In genomic region chr5:35963381-35963843, GRCh38 we compare ENCODE assay signal across 9 cellular contexts. TPM values are rescaled to one million over a fixed set of nuclear protein-coding genes. Genes with fewer than 3 reads are reported as not detected.
A peak's percentile ranks its signal among the peaks of the same experiment; 100 is the strongest.
DNase-seq lines count a peak whose midpoint lies in the region; ATAC-seq and TF ChIP-seq lines count a peak whose summit lies in the region.
"Had no signal": no experiment of that assay in that cellular context is flagged by ENCODE, and none has a peak within 500 bp of the region (broad histone marks: within the 10 kb centered on the region; RNA-seq: fewer than 3 reads in every experiment).

No MANE protein-coding gene starts in this region.

- H3K79me2 ChIP-seq in mammary epithelial cell (ENCODE audit: insufficient read depth, low read length), result no peaks in the 10 kb centered on the region

- H3K27ac Mint-ChIP-seq in activated CD4-positive, alpha-beta T cell treated with anti-CD3 and anti-CD28 coated beads, Interleukin-2, amount 10 ng/mL, durations not matched to agents 24 days and 14 days, result no peak overlapping the region
- H3K27ac Mint-ChIP-seq in progenitor cell of endocrine pancreas, result no peak overlapping the region
- H3K27ac Mint-ChIP-seq: activated naive CD4-positive, alpha-beta T cell treated with anti-CD3 and anti-CD28 coated beads, Interleukin-2, amount 50 U/mL, for 72 hours had no signal

- CTCF ChIA-PET in mammary epithelial cell (lab: Charles Lee; ENCODE audit: low non-redundant PET), result interaction anchor here (0.6 to 0.8 kb wide), 3 partner anchors 70 to 499 kb away, joined by 4 to 7 read pairs (median 4); no protein-coding TSS in a partner anchor

- in situ Hi-C loops in mammary epithelial cell (cut with MboI; ENCODE audit: low sequenced_read_pairs in 2 of 2), result no loop called here

- ATAC-seq in GM21723 (IDR thresholded peaks at IDR 0.05; ENCODE audit: unreplicated experiment), result no peak
- no peak for ATAC-seq in GM19467 (IDR thresholded peaks at IDR 0.05; ENCODE audit: unreplicated experiment)
- ATAC-seq: activated naive CD4-positive, alpha-beta T cell treated with anti-CD3 and anti-CD28 coated beads, Interleukin-2, amount 50 U/mL, for 72 hours had no signal

- no peaks in the 10 kb centered on the region for H3K4me1 ChIP-seq in mammary epithelial cell (ENCODE audit: insufficient read depth, low read length)

- dilution Hi-C loops in mammary epithelial cell (cut with HindIII; ENCODE audit: low sequenced_read_pairs), result no loop called here

- no peak overlapping the region for H3K4me2 ChIP-seq in mammary epithelial cell (ENCODE audit: insufficient read depth, low read depth, low read length)

- no peaks in the 10 kb centered on the region for H3K9me3 ChIP-seq in mammary epithelial cell (replicated peaks; ENCODE audit: insufficient read depth, low read length)

- peak; percentile 38 for DNase-seq in activated CD4-positive, alpha-beta T cell treated with anti-CD3 and anti-CD28 coated beads for 48 hours
- no peak for DNase-seq in activated CD4-positive, alpha-beta T cell treated with anti-CD3 and anti-CD28 coated beads, Interleukin-2, amount 10 ng/mL, durations not matched to agents 24 days and 14 days
- DNase-seq in MV-4-11 (lab: John Stamatoyannopoulos, UW) (peak; percentile 62), mammary epithelial cell (peak; percentile 7), progenitor cell of endocrine pancreas (ENCODE audit: low spot score, unreplicated experiment) (no peak), medulla oblongata (ENCODE audit: extremely low spot score) (no peak)

- H3K4me3 ChIP-seq in mammary epithelial cell (replicated peaks in 1 of 3; ENCODE audit: insufficient read depth in 1 of 3, low read depth in 2 of 3, low read length in 3 of 3), result no peak overlapping the region

- H3K4me3 Mint-ChIP-seq in activated CD4-positive, alpha-beta T cell treated with anti-CD3 and anti-CD28 coated beads, Interleukin-2, amount 10 ng/mL, durations not matched to agents 24 days and 14 days, result no peak overlapping the region
- no peak overlapping the region for H3K4me3 Mint-ChIP-seq in progenitor cell of endocrine pancreas (ENCODE audit: low read depth)

- H3K4me1 Mint-ChIP-seq in activated CD4-positive, alpha-beta T cell treated with anti-CD3 and anti-CD28 coated beads, Interleukin-2, amount 10 ng/mL, durations not matched to agents 24 days and 14 days, result no peaks in the 10 kb centered on the region
- peaks cover 5% of the 10 kb centered on the region for H3K4me1 Mint-ChIP-seq in progenitor cell of endocrine pancreas (ENCODE audit: low read depth)

- H3K9me3 Mint-ChIP-seq in activated CD4-positive, alpha-beta T cell treated with anti-CD3 and anti-CD28 coated beads, Interleukin-2, amount 10 ng/mL, durations not matched to agents 24 days and 14 days, result no peaks in the 10 kb centered on the region
- H3K9me3 Mint-ChIP-seq in progenitor cell of endocrine pancreas (ENCODE audit: low read depth), result peaks cover 8% of the 10 kb centered on the region

- intact Hi-C loops in activated CD4-positive, alpha-beta T cell treated with anti-CD3 and anti-CD28 coated beads, Interleukin-2, amount 10 ng/mL, durations not matched to agents 24 days and 14 days (cut with micrococcal nuclease), result no loop called here
- intact Hi-C loops in mammary epithelial cell (cut with micrococcal nuclease), result loop anchor here (1.0 to 10.0 kb wide), 5 partner anchors 61 to 541 kb away; no protein-coding TSS in a partner anchor

- 39% methylated on average over 8 of the region's 8 CpGs for WGBS in mammary epithelial cell (ENCODE audit: low coverage, missing lambda C conversion rate)

- BruUV-seq in mammary epithelial cell (replicated peaks; lab: Mats Ljungman, UMichigan), result no TSS peak

- H3K27ac ChIP-seq in mammary epithelial cell (ENCODE audit: insufficient read depth, low read depth, low read length), result no peak overlapping the region

- H3K9ac ChIP-seq in mammary epithelial cell (ENCODE audit: insufficient read depth, low read length), result no peak overlapping the region

- no peaks in the 10 kb centered on the region for H4K20me1 ChIP-seq in mammary epithelial cell (ENCODE audit: insufficient read depth, low read length)

- H3K36me3 Mint-ChIP-seq in activated CD4-positive, alpha-beta T cell treated with anti-CD3 and anti-CD28 coated beads, Interleukin-2, amount 10 ng/mL, durations not matched to agents 24 days and 14 days (ENCODE audit: low read depth), result no peaks in the 10 kb centered on the region
- H3K36me3 Mint-ChIP-seq in progenitor cell of endocrine pancreas (ENCODE audit: insufficient read depth), result peaks cover 2% of the 10 kb centered on the region
- H3K36me3 Mint-ChIP-seq: activated naive CD4-positive, alpha-beta T cell treated with anti-CD3 and anti-CD28 coated beads, Interleukin-2, amount 50 U/mL, for 72 hours had no signal

- H3K27me3 ChIP-seq in mammary epithelial cell (ENCODE audit: insufficient read depth, low read length), result no peaks in the 10 kb centered on the region

- no peaks in the 10 kb centered on the region for H3K36me3 ChIP-seq in mammary epithelial cell (ENCODE audit: insufficient read depth, low read length)

- peaks cover 12% of the 10 kb centered on the region for H3K27me3 Mint-ChIP-seq in activated CD4-positive, alpha-beta T cell treated with anti-CD3 and anti-CD28 coated beads, Interleukin-2, amount 10 ng/mL, durations not matched to agents 24 days and 14 days
- H3K27me3 Mint-ChIP-seq in progenitor cell of endocrine pancreas, result no peaks in the 10 kb centered on the region

- TF ChIP-seq CTCF in mammary epithelial cell (conservative IDR thresholded peaks at IDR 0.05 in 1 of 2, IDR thresholded peaks at IDR 0.05 in 1 of 2; ENCODE audit: extremely low read depth in 1 of 2, insufficient read depth in 1 of 2, low read depth in 1 of 2, low read length in 2 of 2) (peak; percentile 50 to 61), progenitor cell of endocrine pancreas (IDR thresholded peaks at IDR 0.05; ENCODE audit: unreplicated experiment) (peak; percentile 44)

- no peak overlapping the region for H2AFZ ChIP-seq in mammary epithelial cell (ENCODE audit: low read depth, low read length)

RNA-seq across cellular contexts. Expression of gene CAPSL, which starts 25.0 kb away (rescaled TPM):
- not detected in 2 replicates for total RNA-seq in activated CD4-positive, alpha-beta T cell treated with anti-CD3 and anti-CD28 coated beads, Interleukin-2, amount 10 ng/mL, durations not matched to agents 24 days and 14 days
- total RNA-seq in mammary epithelial cell (not detected), progenitor cell of endocrine pancreas (0.93 and 1.1 TPM in 2 replicates)
- polyA plus RNA-seq in mammary epithelial cell, result not detected
- not detected for polyA minus RNA-seq in mammary epithelial cell

RNA-seq across cellular contexts. Expression of gene UGT3A1, which starts 27.8 kb away (rescaled TPM):
- total RNA-seq in activated CD4-positive, alpha-beta T cell treated with anti-CD3 and anti-CD28 coated beads, Interleukin-2, amount 10 ng/mL, durations not matched to agents 24 days and 14 days, result not detected in 2 replicates
- total RNA-seq in mammary epithelial cell (not detected), progenitor cell of endocrine pancreas (5.2 and 5.6 TPM in 2 replicates)
- not detected for polyA plus RNA-seq in mammary epithelial cell
- not detected for polyA minus RNA-seq in mammary epithelial cell
- total RNA-seq: activated naive CD4-positive, alpha-beta T cell treated with anti-CD3 and anti-CD28 coated beads, Interleukin-2, amount 50 U/mL, for 72 hours had no signal

Comparison
In these comparisons a context has a peak if more than half of its experiments do, and no peak if none do; other contexts are left out.
1. DNase-seq: peak in activated CD4-positive, alpha-beta T cell treated with anti-CD3 and anti-CD28 coated beads for 48 hours (single experiment), MV-4-11 (single experiment) and mammary epithelial cell (single experiment); none in activated CD4-positive, alpha-beta T cell treated with anti-CD3 and anti-CD28 coated beads, Interleukin-2, amount 10 ng/mL, durations not matched to agents 24 days and 14 days (single experiment), progenitor cell of endocrine pancreas (single experiment) and medulla oblongata (single experiment).